ENCODE assay signal across 25 cellular contexts in the genomic region with DNA sequence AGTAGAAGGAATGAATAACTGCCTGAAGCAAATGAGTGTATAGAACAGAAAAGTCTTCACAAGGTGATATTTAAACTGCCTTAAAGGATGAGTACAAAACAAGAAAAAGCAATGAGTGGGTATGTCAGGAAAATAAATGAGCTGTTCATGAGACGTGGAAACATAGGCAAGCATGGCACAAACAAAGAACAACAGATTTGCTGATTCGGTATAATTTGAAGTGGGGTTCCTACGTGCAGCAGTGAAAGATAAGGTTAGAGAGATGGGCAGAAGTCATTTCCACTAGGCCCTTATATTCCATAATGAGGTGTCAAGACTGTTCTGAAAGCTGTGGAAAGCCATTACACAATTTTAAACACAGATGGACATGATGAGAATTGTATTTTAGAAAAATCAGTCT.
DNase-seq lines count a peak whose midpoint lies in the region; ATAC-seq, FAIRE-seq and TF ChIP-seq lines count a peak whose summit lies in the region.
"Had no signal": no experiment of that assay in that cellular context is flagged by ENCODE, and none has a peak within 500 bp of the region (broad histone marks: within the 10 kb centered on the region; RNA-seq: fewer than 3 reads in every experiment).

No MANE protein-coding gene starts in this region.

- intact Hi-C loops in HepG2 (cut with micrococcal nuclease; ENCODE audit: unreplicated experiment) (no loop called here), right lobe of liver (cut with DNase I) (no loop called here)

- H3K4me2 ChIP-seq in HepG2 (ENCODE audit: low read depth, low read length): no peak overlapping the region
- H3K4me2 ChIP-seq: BLaER1 had no signal

- TF ChIP-seq CTCF in HepG2 (CRISPR knock-in tag; IDR thresholded peaks at IDR 0.05) (no peak), right lobe of liver (IDR thresholded peaks at IDR 0.05) (no peak), bronchial epithelial cell (IDR thresholded peaks at IDR 0.05; ENCODE audit: insufficient read depth, low read length, severe bottlenecking) (no peak)

- FAIRE-seq in HepG2 (lab: Jason Lieb, UNC) (no peak), bronchial epithelial cell (lab: Jason Lieb, UNC) (peak; percentile 85)
- FAIRE-seq: GM12878, GM12892, GM18507, GM19239 had no signal

- H3K27me3 ChIP-seq in HepG2 (ENCODE audit: control insufficient read depth in 1 of 2, insufficient read depth in 2 of 2, low read length in 2 of 2) (no peaks in the 10 kb centered on the region), right lobe of liver (no peaks in the 10 kb centered on the region), bronchial epithelial cell (ENCODE audit: control insufficient read depth, insufficient read depth, low read length) (no peaks in the 10 kb centered on the region)
- H3K27me3 ChIP-seq: BE2C, BLaER1 had no signal

- H4K20me1 ChIP-seq in HepG2 (ENCODE audit: insufficient read depth, low read length): no peaks in the 10 kb centered on the region
- H4K20me1 ChIP-seq: BLaER1 had no signal

- no peaks in the 10 kb centered on the region for H3K79me2 ChIP-seq in HepG2 (ENCODE audit: insufficient read depth, low read length)

- H3K4me1 ChIP-seq in HepG2 (ENCODE audit: insufficient read depth, low read length) (no peaks in the 10 kb centered on the region), right lobe of liver (no peaks in the 10 kb centered on the region)
- H3K4me1 ChIP-seq: BLaER1 had no signal

- TF ChIP-seq EP300 in HepG2 (IDR thresholded peaks at IDR 0.05; ENCODE audit: low read depth in 2 of 2, low read length in 2 of 2) (no peak), HepG2 (CRISPR knock-in tag; IDR thresholded peaks at IDR 0.05; ENCODE audit: borderline replicate concordance) (no peak)

- no peak overlapping the region for H3K4me3 ChIP-seq in HepG2 (replicated peaks in 1 of 3; ENCODE audit: insufficient read depth in 1 of 3, low read depth in 2 of 3, low read length in 3 of 3)
- H3K4me3 ChIP-seq in right lobe of liver: no peak overlapping the region
- no peak overlapping the region for H3K4me3 ChIP-seq in bronchial epithelial cell (ENCODE audit: low read depth, low read length)
- H3K4me3 ChIP-seq: BLaER1, GM12878 had no signal

- H3K9ac ChIP-seq in HepG2 (ENCODE audit: insufficient read depth, low read depth, low read length): no peak overlapping the region
- H3K9ac ChIP-seq: BLaER1 had no signal

- 3% methylated on average over 3 of the region's 3 CpGs for WGBS in HepG2 (ENCODE audit: low lambda C conversion rate)
- WGBS in right lobe of liver (ENCODE audit: insufficient coverage, low coverage, low lambda C conversion rate, missing lambda C conversion rate): 44% methylated on average over 3 of the region's 3 CpGs

- H2AFZ ChIP-seq in HepG2 (ENCODE audit: low read length): no peak overlapping the region

- TF ChIP-seq RAD21 in HepG2 (CRISPR knock-in tag; IDR thresholded peaks at IDR 0.05): no peak

- ATAC-seq in HepG2 (no peak), right lobe of liver (no peak), GM19023 (IDR thresholded peaks at IDR 0.05; ENCODE audit: unreplicated experiment) (no peak)
- ATAC-seq: GM12878 had no signal

- H3K9me3 ChIP-seq in HepG2 (ENCODE audit: low read length) (no peaks in the 10 kb centered on the region), right lobe of liver (no peaks in the 10 kb centered on the region)
- H3K9me3 ChIP-seq: BE2C had no signal

- POLR2A ChIA-PET in HepG2 (lab: Yijun Ruan, JAX): no interaction called here

- H3K27ac ChIP-seq in HepG2 (ENCODE audit: extremely low read length, insufficient read depth, low read length) (no peak overlapping the region), right lobe of liver (no peak overlapping the region)
- H3K27ac ChIP-seq: 22Rv1, BLaER1 had no signal

- H3K36me3 ChIP-seq in HepG2 (replicated peaks in 1 of 2; ENCODE audit: control insufficient read depth in 1 of 2, insufficient read depth in 2 of 2, low read length in 2 of 2): no peaks in the 10 kb centered on the region
- H3K36me3 ChIP-seq in right lobe of liver: no peaks in the 10 kb centered on the region
- H3K36me3 ChIP-seq in bronchial epithelial cell (ENCODE audit: control insufficient read depth, insufficient read depth, low read length): no peaks in the 10 kb centered on the region
- H3K36me3 ChIP-seq: BE2C, BLaER1 had no signal

- in situ Hi-C loops in HepG2 (cut with HindIII; ENCODE audit: extremely low pct_ligation_motif_present, low pct_unique_long_range_greater_than_20kb): no loop called here

- no peak for TF ChIP-seq POLR2A in HepG2 (IDR thresholded peaks at IDR 0.05; ENCODE audit: insufficient read depth in 1 of 2, low read depth in 2 of 2, low read length in 2 of 2)
- TF ChIP-seq POLR2A in right lobe of liver (IDR thresholded peaks at IDR 0.05): no peak

- no peak for DNase-seq in HepG2 (ENCODE audit: low spot score)
- DNase-seq in right lobe of liver: no peak
- DNase-seq in bronchial epithelial cell (ENCODE audit: low read depth): no peak
- DNase-seq in kidney glomerular epithelial cell (lab: John Stamatoyannopoulos, UW): no peak
- DNase-seq: ACHN; C1 segment of cervical spinal cord; CD4-positive, alpha-beta memory T cell; CD4-positive, CD25-positive, alpha-beta regulatory T cell; CD8-positive, alpha-beta memory T cell; COR-L47; DMS 273 treated with DMSO at 0.1 percent for 48 hours; DMS153; DMS53; DMS79; DND-41; EL; GDM1 had no signal

- no TSS peak for BruUV-seq in HepG2 (replicated peaks; lab: Mats Ljungman, UMichigan)

- CTCF ChIA-PET in HepG2 (lab: Yijun Ruan, JAX; ENCODE audit: low intra/inter-chr PET ratio, low total read pairs): no interaction called here

TF ChIP-seq in HepG2, 621 proteins besides CTCF, POLR2A, EP300 and RAD21:
- peak; percentile 43 to 71; a peak in 2 of 4 replicates for TF ChIP-seq MAFK (conservative IDR thresholded peaks at IDR 0.05 in 1 of 2, IDR thresholded peaks at IDR 0.05 in 1 of 2; ENCODE audit: low read length in 2 of 2)
- peak; percentile 55 for TF ChIP-seq MAFF (IDR thresholded peaks at IDR 0.05; ENCODE audit: low read depth, low read length)
- TF ChIP-seq GABPA (IDR thresholded peaks at IDR 0.05; ENCODE audit: low read depth, low read length): no peak
- no peak for TF ChIP-seq GABPA (CRISPR knock-in tag; IDR thresholded peaks at IDR 0.05; ENCODE audit: low read depth)
- no peak for TF ChIP-seq CENPX (CRISPR knock-in tag; IDR thresholded peaks at IDR 0.05)
